In the genomic region with DNA sequence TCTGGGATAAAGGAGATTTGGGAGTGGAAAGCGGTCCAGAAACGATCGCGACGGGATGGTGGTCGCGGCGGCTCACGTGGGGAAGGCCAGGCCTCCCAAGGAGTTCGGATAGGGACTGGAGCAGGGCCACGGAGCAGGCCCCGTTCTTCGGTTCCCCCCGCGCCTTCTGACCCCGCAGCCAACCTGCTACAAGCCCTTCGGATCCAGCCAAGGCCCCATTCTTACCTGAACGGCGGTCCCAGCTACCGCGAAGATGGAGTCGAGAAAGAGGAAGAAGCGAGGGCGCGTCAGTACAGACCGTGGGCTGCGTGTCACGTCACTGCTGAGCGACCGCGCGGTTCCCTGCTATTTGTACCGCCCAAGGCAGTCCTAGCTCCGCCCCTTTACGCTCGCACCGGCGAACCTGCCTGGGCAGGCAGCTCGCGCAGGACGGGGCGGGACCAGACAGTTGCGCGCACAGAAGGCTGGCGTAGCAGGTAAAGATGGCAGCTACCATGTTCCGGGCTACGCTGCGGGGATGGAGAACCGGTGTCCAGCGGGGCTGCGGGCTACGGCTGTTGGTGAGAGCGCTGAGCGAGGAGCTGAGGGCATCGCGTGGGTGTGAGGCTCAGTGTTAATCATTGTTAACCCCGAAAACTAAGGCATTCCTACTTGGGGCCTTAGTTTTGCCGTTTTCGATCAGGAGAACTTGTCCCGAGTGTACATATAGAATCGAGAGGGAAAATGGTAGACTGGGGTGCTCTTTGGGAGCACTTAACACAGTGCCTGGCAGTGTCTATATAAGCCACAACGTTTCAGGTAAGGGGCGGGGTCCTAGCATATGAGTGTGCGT, we compare ENCODE assay signal across 1 cellular context.
TF ChIP-seq lines count a peak whose summit lies in the region.

A gene (minus strand): TSS at position 270 of the 832 bp plus-strand sequence. CDS start 321 bp downstream, outside the sequence.
A gene (plus strand): TSS at position 457 of the 832 bp plus-strand sequence. CDS start 26 bp downstream, at position 483.

TF ChIP-seq in GM12878, 131 proteins besides CTCF, POLR2A, EP300 and RAD21 (continued from another document and continues in another):
- TF ChIP-seq, protein P1, sequence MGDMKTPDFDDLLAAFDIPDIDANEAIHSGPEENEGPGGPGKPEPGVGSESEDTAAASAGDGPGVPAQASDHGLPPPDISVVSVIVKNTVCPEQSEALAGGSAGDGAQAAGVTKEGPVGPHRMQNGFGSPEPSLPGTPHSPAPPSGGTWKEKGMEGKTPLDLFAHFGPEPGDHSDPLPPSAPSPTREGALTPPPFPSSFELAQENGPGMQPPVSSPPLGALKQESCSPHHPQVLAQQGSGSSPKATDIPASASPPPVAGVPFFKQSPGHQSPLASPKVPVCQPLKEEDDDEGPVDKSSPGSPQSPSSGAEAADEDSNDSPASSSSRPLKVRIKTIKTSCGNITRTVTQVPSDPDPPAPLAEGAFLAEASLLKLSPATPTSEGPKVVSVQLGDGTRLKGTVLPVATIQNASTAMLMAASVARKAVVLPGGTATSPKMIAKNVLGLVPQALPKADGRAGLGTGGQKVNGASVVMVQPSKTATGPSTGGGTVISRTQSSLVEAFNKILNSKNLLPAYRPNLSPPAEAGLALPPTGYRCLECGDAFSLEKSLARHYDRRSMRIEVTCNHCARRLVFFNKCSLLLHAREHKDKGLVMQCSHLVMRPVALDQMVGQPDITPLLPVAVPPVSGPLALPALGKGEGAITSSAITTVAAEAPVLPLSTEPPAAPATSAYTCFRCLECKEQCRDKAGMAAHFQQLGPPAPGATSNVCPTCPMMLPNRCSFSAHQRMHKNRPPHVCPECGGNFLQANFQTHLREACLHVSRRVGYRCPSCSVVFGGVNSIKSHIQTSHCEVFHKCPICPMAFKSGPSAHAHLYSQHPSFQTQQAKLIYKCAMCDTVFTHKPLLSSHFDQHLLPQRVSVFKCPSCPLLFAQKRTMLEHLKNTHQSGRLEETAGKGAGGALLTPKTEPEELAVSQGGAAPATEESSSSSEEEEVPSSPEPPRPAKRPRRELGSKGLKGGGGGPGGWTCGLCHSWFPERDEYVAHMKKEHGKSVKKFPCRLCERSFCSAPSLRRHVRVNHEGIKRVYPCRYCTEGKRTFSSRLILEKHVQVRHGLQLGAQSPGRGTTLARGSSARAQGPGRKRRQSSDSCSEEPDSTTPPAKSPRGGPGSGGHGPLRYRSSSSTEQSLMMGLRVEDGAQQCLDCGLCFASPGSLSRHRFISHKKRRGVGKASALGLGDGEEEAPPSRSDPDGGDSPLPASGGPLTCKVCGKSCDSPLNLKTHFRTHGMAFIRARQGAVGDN (IDR thresholded peaks at IDR 0.05), result peak; percentile 22; the same call in 1 of the 2 replicates
- TF ChIP-seq WRNIP1 (IDR thresholded peaks at IDR 0.05; ENCODE audit: borderline replicate concordance, low read depth, low read length), result 0 out of 2 replicates have a peak, but pooled peaks have one; percentile 72
- no peak for TF ChIP-seq HDAC2 (IDR thresholded peaks at IDR 0.05)
- TF ChIP-seq SUPT20H (IDR thresholded peaks at IDR 0.05; ENCODE audit: borderline replicate concordance, control insufficient read depth, low read depth, low read length), result no peak
- TF ChIP-seq NFIC (IDR thresholded peaks at IDR 0.05; ENCODE audit: low read depth, low read length), result no peak
- no peak for TF ChIP-seq KDM1A (IDR thresholded peaks at IDR 0.05; ENCODE audit: borderline replicate concordance)
- 0 out of 2 replicates have a peak, but pooled peaks have one; percentile 37 for TF ChIP-seq BRCA1 (IDR thresholded peaks at IDR 0.05; ENCODE audit: low read depth, low read length)
- no peak for TF ChIP-seq MTA2 (IDR thresholded peaks at IDR 0.05; ENCODE audit: low read depth)
- TF ChIP-seq CHD2 (IDR thresholded peaks at IDR 0.05; ENCODE audit: borderline replicate concordance, low read depth, low read length), result peak; percentile 52; the same call in 1 of the 2 replicates
- TF ChIP-seq ZSCAN29 (IDR thresholded peaks at IDR 0.05), result no peak
- TF ChIP-seq SMC3 (IDR thresholded peaks at IDR 0.05; ENCODE audit: borderline replicate concordance, low read length), result no peak
- TF ChIP-seq, protein P2, sequence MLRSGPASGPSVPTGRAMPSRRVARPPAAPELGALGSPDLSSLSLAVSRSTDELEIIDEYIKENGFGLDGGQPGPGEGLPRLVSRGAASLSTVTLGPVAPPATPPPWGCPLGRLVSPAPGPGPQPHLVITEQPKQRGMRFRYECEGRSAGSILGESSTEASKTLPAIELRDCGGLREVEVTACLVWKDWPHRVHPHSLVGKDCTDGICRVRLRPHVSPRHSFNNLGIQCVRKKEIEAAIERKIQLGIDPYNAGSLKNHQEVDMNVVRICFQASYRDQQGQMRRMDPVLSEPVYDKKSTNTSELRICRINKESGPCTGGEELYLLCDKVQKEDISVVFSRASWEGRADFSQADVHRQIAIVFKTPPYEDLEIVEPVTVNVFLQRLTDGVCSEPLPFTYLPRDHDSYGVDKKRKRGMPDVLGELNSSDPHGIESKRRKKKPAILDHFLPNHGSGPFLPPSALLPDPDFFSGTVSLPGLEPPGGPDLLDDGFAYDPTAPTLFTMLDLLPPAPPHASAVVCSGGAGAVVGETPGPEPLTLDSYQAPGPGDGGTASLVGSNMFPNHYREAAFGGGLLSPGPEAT (IDR thresholded peaks at IDR 0.05; ENCODE audit: low read depth), result peak; percentile 91
- TF ChIP-seq HDAC6 (IDR thresholded peaks at IDR 0.05; ENCODE audit: unreplicated experiment), result no peak
- TF ChIP-seq MEF2A (IDR thresholded peaks at IDR 0.05; ENCODE audit: insufficient read depth, low read depth, low read length), result no peak
- peak; percentile 39; the same call in 1 of the 2 replicates for TF ChIP-seq RUNX3 (IDR thresholded peaks at IDR 0.05; ENCODE audit: low read length)
- TF ChIP-seq NFXL1 (IDR thresholded peaks at IDR 0.05; ENCODE audit: borderline replicate concordance), result no peak
- peak in 1 of 2 experiments; percentile 48; a peak in 1 of 3 replicates for TF ChIP-seq EGR1 (IDR thresholded peaks at IDR 0.05; ENCODE audit: borderline replicate concordance in 1 of 2, low read depth in 2 of 2, low read length in 2 of 2)
- 0 out of 2 replicates have a peak, but pooled peaks have one; percentile 37 for TF ChIP-seq GATAD2B (conservative IDR thresholded peaks at IDR 0.05; ENCODE audit: low read depth)
- no peak for TF ChIP-seq ZNF384 (IDR thresholded peaks at IDR 0.05; ENCODE audit: borderline replicate concordance, low read depth, low read length)
- TF ChIP-seq FOS (IDR thresholded peaks at IDR 0.05; ENCODE audit: borderline replicate concordance, extremely low read depth, insufficient read length), result no peak
- TF ChIP-seq, protein P3, sequence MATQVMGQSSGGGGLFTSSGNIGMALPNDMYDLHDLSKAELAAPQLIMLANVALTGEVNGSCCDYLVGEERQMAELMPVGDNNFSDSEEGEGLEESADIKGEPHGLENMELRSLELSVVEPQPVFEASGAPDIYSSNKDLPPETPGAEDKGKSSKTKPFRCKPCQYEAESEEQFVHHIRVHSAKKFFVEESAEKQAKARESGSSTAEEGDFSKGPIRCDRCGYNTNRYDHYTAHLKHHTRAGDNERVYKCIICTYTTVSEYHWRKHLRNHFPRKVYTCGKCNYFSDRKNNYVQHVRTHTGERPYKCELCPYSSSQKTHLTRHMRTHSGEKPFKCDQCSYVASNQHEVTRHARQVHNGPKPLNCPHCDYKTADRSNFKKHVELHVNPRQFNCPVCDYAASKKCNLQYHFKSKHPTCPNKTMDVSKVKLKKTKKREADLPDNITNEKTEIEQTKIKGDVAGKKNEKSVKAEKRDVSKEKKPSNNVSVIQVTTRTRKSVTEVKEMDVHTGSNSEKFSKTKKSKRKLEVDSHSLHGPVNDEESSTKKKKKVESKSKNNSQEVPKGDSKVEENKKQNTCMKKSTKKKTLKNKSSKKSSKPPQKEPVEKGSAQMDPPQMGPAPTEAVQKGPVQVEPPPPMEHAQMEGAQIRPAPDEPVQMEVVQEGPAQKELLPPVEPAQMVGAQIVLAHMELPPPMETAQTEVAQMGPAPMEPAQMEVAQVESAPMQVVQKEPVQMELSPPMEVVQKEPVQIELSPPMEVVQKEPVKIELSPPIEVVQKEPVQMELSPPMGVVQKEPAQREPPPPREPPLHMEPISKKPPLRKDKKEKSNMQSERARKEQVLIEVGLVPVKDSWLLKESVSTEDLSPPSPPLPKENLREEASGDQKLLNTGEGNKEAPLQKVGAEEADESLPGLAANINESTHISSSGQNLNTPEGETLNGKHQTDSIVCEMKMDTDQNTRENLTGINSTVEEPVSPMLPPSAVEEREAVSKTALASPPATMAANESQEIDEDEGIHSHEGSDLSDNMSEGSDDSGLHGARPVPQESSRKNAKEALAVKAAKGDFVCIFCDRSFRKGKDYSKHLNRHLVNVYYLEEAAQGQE (IDR thresholded peaks at IDR 0.05; ENCODE audit: low read depth, low read length), result 0 out of 2 replicates have a peak, but pooled peaks have one; percentile 8
- TF ChIP-seq GABPA (IDR thresholded peaks at IDR 0.05; ENCODE audit: low read depth), result no peak
- TF ChIP-seq FOXM1 (IDR thresholded peaks at IDR 0.05; ENCODE audit: low read depth, low read length), result no peak
- no peak; the same call in 1 of the 2 replicates for TF ChIP-seq BACH1 (IDR thresholded peaks at IDR 0.05; ENCODE audit: borderline replicate concordance)
- peak; percentile 75 for TF ChIP-seq NR2C1 (IDR thresholded peaks at IDR 0.05)
- peak; percentile 17; the same call in 1 of the 2 replicates for TF ChIP-seq TCF3 (IDR thresholded peaks at IDR 0.05; ENCODE audit: borderline replicate concordance, insufficient read depth, low read depth, low read length)
- no peak for TF ChIP-seq IRF4 (IDR thresholded peaks at IDR 0.05; ENCODE audit: low read depth, low read length)
- TF ChIP-seq, protein P4, sequence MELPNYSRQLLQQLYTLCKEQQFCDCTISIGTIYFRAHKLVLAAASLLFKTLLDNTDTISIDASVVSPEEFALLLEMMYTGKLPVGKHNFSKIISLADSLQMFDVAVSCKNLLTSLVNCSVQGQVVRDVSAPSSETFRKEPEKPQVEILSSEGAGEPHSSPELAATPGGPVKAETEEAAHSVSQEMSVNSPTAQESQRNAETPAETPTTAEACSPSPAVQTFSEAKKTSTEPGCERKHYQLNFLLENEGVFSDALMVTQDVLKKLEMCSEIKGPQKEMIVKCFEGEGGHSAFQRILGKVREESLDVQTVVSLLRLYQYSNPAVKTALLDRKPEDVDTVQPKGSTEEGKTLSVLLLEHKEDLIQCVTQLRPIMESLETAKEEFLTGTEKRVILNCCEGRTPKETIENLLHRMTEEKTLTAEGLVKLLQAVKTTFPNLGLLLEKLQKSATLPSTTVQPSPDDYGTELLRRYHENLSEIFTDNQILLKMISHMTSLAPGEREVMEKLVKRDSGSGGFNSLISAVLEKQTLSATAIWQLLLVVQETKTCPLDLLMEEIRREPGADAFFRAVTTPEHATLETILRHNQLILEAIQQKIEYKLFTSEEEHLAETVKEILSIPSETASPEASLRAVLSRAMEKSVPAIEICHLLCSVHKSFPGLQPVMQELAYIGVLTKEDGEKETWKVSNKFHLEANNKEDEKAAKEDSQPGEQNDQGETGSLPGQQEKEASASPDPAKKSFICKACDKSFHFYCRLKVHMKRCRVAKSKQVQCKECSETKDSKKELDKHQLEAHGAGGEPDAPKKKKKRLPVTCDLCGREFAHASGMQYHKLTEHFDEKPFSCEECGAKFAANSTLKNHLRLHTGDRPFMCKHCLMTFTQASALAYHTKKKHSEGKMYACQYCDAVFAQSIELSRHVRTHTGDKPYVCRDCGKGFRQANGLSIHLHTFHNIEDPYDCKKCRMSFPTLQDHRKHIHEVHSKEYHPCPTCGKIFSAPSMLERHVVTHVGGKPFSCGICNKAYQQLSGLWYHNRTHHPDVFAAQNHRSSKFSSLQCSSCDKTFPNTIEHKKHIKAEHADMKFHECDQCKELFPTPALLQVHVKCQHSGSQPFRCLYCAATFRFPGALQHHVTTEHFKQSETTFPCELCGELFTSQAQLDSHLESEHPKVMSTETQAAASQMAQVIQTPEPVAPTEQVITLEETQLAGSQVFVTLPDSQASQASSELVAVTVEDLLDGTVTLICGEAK (IDR thresholded peaks at IDR 0.05; ENCODE audit: borderline replicate concordance), result peak; percentile 44; the same call in 1 of the 2 replicates
- TF ChIP-seq MYB (IDR thresholded peaks at IDR 0.05; ENCODE audit: borderline replicate concordance, low read depth, low read length), result no peak
- peak; percentile 82 for TF ChIP-seq SP1 (IDR thresholded peaks at IDR 0.05; ENCODE audit: low read depth, low read length)
- TF ChIP-seq RBBP5 (conservative IDR thresholded peaks at IDR 0.05), result no peak
- TF ChIP-seq, protein P5, sequence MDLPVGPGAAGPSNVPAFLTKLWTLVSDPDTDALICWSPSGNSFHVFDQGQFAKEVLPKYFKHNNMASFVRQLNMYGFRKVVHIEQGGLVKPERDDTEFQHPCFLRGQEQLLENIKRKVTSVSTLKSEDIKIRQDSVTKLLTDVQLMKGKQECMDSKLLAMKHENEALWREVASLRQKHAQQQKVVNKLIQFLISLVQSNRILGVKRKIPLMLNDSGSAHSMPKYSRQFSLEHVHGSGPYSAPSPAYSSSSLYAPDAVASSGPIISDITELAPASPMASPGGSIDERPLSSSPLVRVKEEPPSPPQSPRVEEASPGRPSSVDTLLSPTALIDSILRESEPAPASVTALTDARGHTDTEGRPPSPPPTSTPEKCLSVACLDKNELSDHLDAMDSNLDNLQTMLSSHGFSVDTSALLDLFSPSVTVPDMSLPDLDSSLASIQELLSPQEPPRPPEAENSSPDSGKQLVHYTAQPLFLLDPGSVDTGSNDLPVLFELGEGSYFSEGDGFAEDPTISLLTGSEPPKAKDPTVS (IDR thresholded peaks at IDR 0.05; ENCODE audit: low read depth, low read length), result no peak
- peak; percentile 64 for TF ChIP-seq ATF7 (IDR thresholded peaks at IDR 0.05; ENCODE audit: low read depth)
- peak; percentile 65; the same call in 1 of the 2 replicates for TF ChIP-seq RFX5 (IDR thresholded peaks at IDR 0.05; ENCODE audit: low read depth, low read length)
- no peak for TF ChIP-seq ZZZ3 (IDR thresholded peaks at IDR 0.05; ENCODE audit: control insufficient read depth, insufficient read length, low read depth)
- TF ChIP-seq PAX5 (IDR thresholded peaks at IDR 0.05; ENCODE audit: borderline replicate concordance, low read depth, low read length), result peak; percentile 47; the same call in 1 of the 2 replicates
- TF ChIP-seq CREM (IDR thresholded peaks at IDR 0.05; ENCODE audit: low read depth), result peak; percentile 99
- TF ChIP-seq ZNF622 (IDR thresholded peaks at IDR 0.05), result no peak
- TF ChIP-seq ETV6 (conservative IDR thresholded peaks at IDR 0.05 in 1 of 2, IDR thresholded peaks at IDR 0.05 in 1 of 2; ENCODE audit: borderline replicate concordance in 1 of 2, low read depth in 1 of 2), result no peak
- TF ChIP-seq RAD51 (IDR thresholded peaks at IDR 0.05), result no peak
- peak; percentile 37 to 77; a peak in 1 of 4 replicates for TF ChIP-seq SRF (IDR thresholded peaks at IDR 0.05; ENCODE audit: low read depth in 2 of 2, low read length in 2 of 2)
- TF ChIP-seq KAT2A (conservative IDR thresholded peaks at IDR 0.05; ENCODE audit: control insufficient read depth, low read depth, low read length), result no peak
- TF ChIP-seq SREBF2 (IDR thresholded peaks at IDR 0.05; ENCODE audit: low read length), result no peak
- no peak; the same call in none of the 2 replicates for TF ChIP-seq NBN (IDR thresholded peaks at IDR 0.05)
- peak; percentile 93 for TF ChIP-seq HDGF (IDR thresholded peaks at IDR 0.05)
- no peak for TF ChIP-seq CEBPB (IDR thresholded peaks at IDR 0.05; ENCODE audit: borderline replicate concordance in 1 of 2, low read depth in 2 of 2, low read length in 2 of 2)
- no peak for TF ChIP-seq NR2C2 (IDR thresholded peaks at IDR 0.05; ENCODE audit: borderline replicate concordance, control insufficient read depth, insufficient read length, low read depth)
- TF ChIP-seq SPI1 (IDR thresholded peaks at IDR 0.05; ENCODE audit: borderline replicate concordance, insufficient read depth, low read depth, low read length), result peak; percentile 74
- no peak for TF ChIP-seq ZBED1 (IDR thresholded peaks at IDR 0.05; ENCODE audit: borderline replicate concordance)
- no peak for TF ChIP-seq NFYA (IDR thresholded peaks at IDR 0.05; ENCODE audit: borderline replicate concordance, low read depth, low read length)
